19 cellular contexts compared by ENCODE assay signal in genomic region chr6:49321673-49322072, GRCh38.
DNase-seq lines count a peak whose midpoint lies in the region; ATAC-seq and TF ChIP-seq lines count a peak whose summit lies in the region.
"Had no signal": no experiment of that assay in that cellular context is flagged by ENCODE, and none has a peak within 500 bp of the region (broad histone marks: within the 10 kb centered on the region; RNA-seq: fewer than 3 reads in every experiment).

No MANE protein-coding gene starts in this region.

- H3K4me1 ChIP-seq in HEK293 (ENCODE audit: control insufficient read depth, insufficient read depth, low read length) (no peaks in the 10 kb centered on the region), left lung (no peaks in the 10 kb centered on the region)
- H3K4me1 ChIP-seq: Caco-2 had no signal

- H3K9me3 ChIP-seq in HEK293 (ENCODE audit: control insufficient read depth, insufficient read depth, low read depth, low read length): no peaks in the 10 kb centered on the region
- peaks cover 0 to 5% of the 10 kb centered on the region in 2 donors for H3K9me3 ChIP-seq in left lung
- H3K9me3 ChIP-seq: A549, Caco-2 had no signal

- no peak overlapping the region for H3K4me3 Mint-ChIP-seq in immature natural killer cell
- H3K4me3 Mint-ChIP-seq: B cell; CD4-positive, alpha-beta T cell; CD8-positive, alpha-beta T cell had no signal

- POLR2A ChIA-PET in HEK293 (lab: Yijun Ruan, JAX): no interaction called here

- peak; percentile 18 for DNase-seq in A172 (ENCODE audit: low spot score)
- DNase-seq in fibroblast of the aortic adventitia (ENCODE audit: low read depth): peak; percentile 31
- DNase-seq in left lung: no peak
- no peak for DNase-seq in superior temporal gyrus (ENCODE audit: extremely low spot score)
- DNase-seq in KBM-7: no peak
- DNase-seq in immature natural killer cell: no peak
- DNase-seq: 8988T; AML-193; Caco-2; Calu3; CD4-positive, alpha-beta T cell; CD8-positive, alpha-beta T cell; DMS79 treated with DMSO at 0.1 percent for 48 hours; GF-D8 had no signal

- H3K9me3 Mint-ChIP-seq in immature natural killer cell: peaks cover 3 to 36% (median 13%) of the 10 kb centered on the region in 6 donors

- H3K36me3 ChIP-seq in HEK293 (ENCODE audit: control insufficient read depth in 2 of 2, insufficient read depth in 1 of 2, low read length in 2 of 2): no peaks in the 10 kb centered on the region
- H3K36me3 ChIP-seq in left lung: no peaks in the 10 kb centered on the region
- H3K36me3 ChIP-seq: BLaER1 treated with 17β-estradiol and CSF1 and Interleukin-3, amounts not matched to agents 10 nM and 100 nM had no signal

- intact Hi-C loops in left lung (cut with DNase I): no loop called here

- H3K27ac Mint-ChIP-seq in immature natural killer cell: no peak overlapping the region
- H3K27ac Mint-ChIP-seq: B cell; CD4-positive, alpha-beta T cell; CD8-positive, alpha-beta T cell had no signal

- in situ Hi-C loops in KBM-7 (cut with MboI; ENCODE audit: low pct_unique_long_range_greater_than_20kb, low sequenced_read_pairs): no loop called here

- CTCF ChIA-PET in HEK293 (lab: Yijun Ruan, JAX): interaction anchor here (0.6 to 0.7 kb wide), 2 partner anchors 485 to 507 kb away, joined by 3 to 4 read pairs; no protein-coding TSS in a partner anchor

- no peaks in the 10 kb centered on the region for H3K4me1 Mint-ChIP-seq in immature natural killer cell
- H3K4me1 Mint-ChIP-seq: B cell had no signal

- TF ChIP-seq CTCF in HEK293 (tag by site-specific recombination; IDR thresholded peaks at IDR 0.05): no peak
- no peak for TF ChIP-seq CTCF in fibroblast of the aortic adventitia (IDR thresholded peaks at IDR 0.05; ENCODE audit: insufficient read depth, low read length)
- no peak for TF ChIP-seq CTCF in left lung (IDR thresholded peaks at IDR 0.05)

- H3K36me3 Mint-ChIP-seq in immature natural killer cell: no peaks in the 10 kb centered on the region
- H3K36me3 Mint-ChIP-seq: CD8-positive, alpha-beta T cell had no signal

- H3K27ac ChIP-seq in HEK293 (ENCODE audit: extremely low read depth, low read depth, low read length) (no peak overlapping the region), left lung (no peak overlapping the region)
- H3K27ac ChIP-seq: A549; BLaER1 treated with 17β-estradiol and CSF1 and Interleukin-3, amounts not matched to agents 10 nM and 100 nM; C4-2B had no signal

- ATAC-seq in left lung: peak; percentile 52
- ATAC-seq: A549; CD8-positive, alpha-beta T cell had no signal

- no peaks in the 10 kb centered on the region for H3K27me3 ChIP-seq in left lung
- H3K27me3 ChIP-seq: BLaER1 treated with 17β-estradiol and CSF1 and Interleukin-3, amounts not matched to agents 10 nM and 100 nM had no signal

- H3K27me3 Mint-ChIP-seq in immature natural killer cell (ENCODE audit: low read depth in 3 of 3): no peaks in the 10 kb centered on the region
- H3K27me3 Mint-ChIP-seq: B cell; CD4-positive, alpha-beta T cell had no signal

- no peak overlapping the region for H3K4me3 ChIP-seq in HEK293 (ENCODE audit: low read depth, low read length)
- no peak overlapping the region for H3K4me3 ChIP-seq in fibroblast of the aortic adventitia (ENCODE audit: low read depth, low read length)
- H3K4me3 ChIP-seq in left lung: no peak overlapping the region
- H3K4me3 ChIP-seq: A549; BLaER1 treated with 17β-estradiol and CSF1 and Interleukin-3, amounts not matched to agents 10 nM and 100 nM had no signal

TF ChIP-seq in HEK293, 187 proteins besides CTCF, POLR2A, EP300 and RAD21:
- TF ChIP-seq TRIM28 (IDR thresholded peaks at IDR 0.05; ENCODE audit: borderline replicate concordance, low read length) (no peak), TCF7L2 (IDR thresholded peaks at IDR 0.05; ENCODE audit: borderline replicate concordance, low read depth, low read length) (peak; percentile 93)

Comparison
In these comparisons a context has a peak if more than half of its experiments do, and no peak if none do; other contexts are left out.
1. DNase-seq: peak in A172 (single experiment) and fibroblast of the aortic adventitia (single experiment); none in left lung (0 of 2), superior temporal gyrus (single experiment), KBM-7 (single experiment) and immature natural killer cell (0 of 3).